8 cellular contexts compared by ENCODE assay signal in genomic region chr3:49469876-49470713, GRCh38. TPM values are rescaled to one million over a fixed set of nuclear protein-coding genes. Genes with fewer than 3 reads are reported as not detected.
DNase-seq lines count a peak whose midpoint lies in the region; ATAC-seq and TF ChIP-seq lines count a peak whose summit lies in the region.

Gene DAG1, plus strand, starts transcription at chr3:49470267. Its CDS starts 40,268 bp downstream, at chr3:49510535.

- peaks cover 0 to 50% (median 27%) of the 10 kb centered on the region in 3 donors for H3K4me1 ChIP-seq in gastroesophageal sphincter

- peak within 1 kb of the TSS; percentile 96 for H3K27ac Mint-ChIP-seq in activated naive CD4-positive, alpha-beta T cell treated with anti-CD3 and anti-CD28 coated beads, Interleukin-2, amount 10 ng/mL, durations not matched to agents 7 days and 5 days

- H3K9ac ChIP-seq in SK-N-MC (ENCODE audit: insufficient read length), result peak within 1 kb of the TSS; percentile 89

- no peaks in the 10 kb centered on the region for H3K27me3 ChIP-seq in GM06990 (replicated peaks; ENCODE audit: control insufficient read depth, insufficient read depth, low read length)
- no peaks in the 10 kb centered on the region for H3K27me3 ChIP-seq in gastroesophageal sphincter

- H3K36me3 ChIP-seq in GM06990 (ENCODE audit: control insufficient read depth, insufficient read depth, low read length), result no peaks in the 10 kb centered on the region
- H3K36me3 ChIP-seq in SK-N-MC (ENCODE audit: insufficient read depth, low read length), result no peaks in the 10 kb centered on the region
- no peaks in the 10 kb centered on the region for H3K36me3 ChIP-seq in gastroesophageal sphincter

- peaks cover 13% of the 10 kb centered on the region for H3K36me3 Mint-ChIP-seq in activated naive CD4-positive, alpha-beta T cell treated with anti-CD3 and anti-CD28 coated beads, Interleukin-2, amount 10 ng/mL, durations not matched to agents 7 days and 5 days

- H3K4me1 Mint-ChIP-seq in activated naive CD4-positive, alpha-beta T cell treated with anti-CD3 and anti-CD28 coated beads, Interleukin-2, amount 10 ng/mL, durations not matched to agents 7 days and 5 days, result peaks cover 28% of the 10 kb centered on the region

- CTCF ChIA-PET in activated naive CD4-positive, alpha-beta T cell treated with anti-CD3 and anti-CD28 coated beads, Interleukin-2, amount 10 ng/mL, durations not matched to agents 7 days and 5 days (lab: Charles Lee), result interaction anchor here (0.6 to 1.5 kb wide), 3 partner anchors 11 to 290 kb away, joined by 3 to 4 read pairs (median 3); partner anchors contain the start of gene USP4

- peak within 1 kb of the TSS; percentile 75 for H3K4me3 ChIP-seq in GM06990 (replicated peaks; ENCODE audit: low read depth, low read length)
- peak within 1 kb of the TSS; percentile 89 for H3K4me3 ChIP-seq in SK-N-MC
- H3K4me3 ChIP-seq in gastroesophageal sphincter, result peak within 1 kb of the TSS; percentile 89 to 93

- H3K9me3 Mint-ChIP-seq in activated naive CD4-positive, alpha-beta T cell treated with anti-CD3 and anti-CD28 coated beads, Interleukin-2, amount 10 ng/mL, durations not matched to agents 7 days and 5 days, result no peaks in the 10 kb centered on the region

- no peak for TF ChIP-seq CTCF in GM06990 (IDR thresholded peaks at IDR 0.05; ENCODE audit: insufficient read depth, low read length, poor library complexity, severe bottlenecking)
- TF ChIP-seq CTCF in gastroesophageal sphincter (IDR thresholded peaks at IDR 0.05), result peak in 1 of 4 experiments; percentile 4

- ATAC-seq in HG02571 (IDR thresholded peaks at IDR 0.05; ENCODE audit: unreplicated experiment), result peak; percentile 78
- peak; percentile 93 for ATAC-seq in gastroesophageal sphincter

- H3K4me3 Mint-ChIP-seq in activated naive CD4-positive, alpha-beta T cell treated with anti-CD3 and anti-CD28 coated beads, Interleukin-2, amount 10 ng/mL, durations not matched to agents 7 days and 5 days, result peak within 1 kb of the TSS; percentile 90

- peak; percentile 81 to 86 for TF ChIP-seq POLR2A in gastroesophageal sphincter (IDR thresholded peaks at IDR 0.05)

- no peaks in the 10 kb centered on the region for H3K27me3 Mint-ChIP-seq in activated naive CD4-positive, alpha-beta T cell treated with anti-CD3 and anti-CD28 coated beads, Interleukin-2, amount 10 ng/mL, durations not matched to agents 7 days and 5 days

- no CpG with 5 or more reads among the region's 109 CpGs for WGBS in gastroesophageal sphincter (ENCODE audit: low coverage in 1 of 2), 2 donors

- H3K9me3 ChIP-seq in SK-N-MC (ENCODE audit: low read depth, low read length) (no peaks in the 10 kb centered on the region), gastroesophageal sphincter (no peaks in the 10 kb centered on the region)

- DNase-seq in GM06990 (ENCODE audit: extremely low read depth, insufficient read length) (peak; percentile 99), NCI-H1048 (lab: John Stamatoyannopoulos, UW) (peak; percentile 92), SK-N-MC (ENCODE audit: low read depth, low spot score) (peak; percentile 30), non-pigmented ciliary epithelial cell (ENCODE audit: low read depth) (peak; percentile 58), substantia nigra (lab: John Stamatoyannopoulos, UW) (peak; percentile 78 to 98 (median 94))
- DNase-seq in activated naive CD4-positive, alpha-beta T cell treated with anti-CD3 and anti-CD28 coated beads, Interleukin-2, amount 10 ng/mL, durations not matched to agents 7 days and 5 days, result peak; percentile 98

- H3K27ac ChIP-seq in SK-N-MC (peak within 1 kb of the TSS; percentile 34; the same call in 1 of the 2 replicates), gastroesophageal sphincter (peak within 1 kb of the TSS; percentile 91 to 99 (median 98)), substantia nigra (ENCODE audit: low read depth, low read length, poor library complexity, severe bottlenecking) (peak within 1 kb of the TSS; percentile 95)

- TF ChIP-seq EP300 in gastroesophageal sphincter (IDR thresholded peaks at IDR 0.05), result no peak

RNA-seq across cellular contexts. Expression of gene DAG1, which starts in this region (rescaled TPM):
- 100 to 1,000 TPM in 3 of 4 donors, 10 to 100 TPM in 1; 74.2 to 195 (median 123) TPM for total RNA-seq in gastroesophageal sphincter

Comparison
In these comparisons a context has a peak if more than half of its experiments do, and no peak if none do; other contexts are left out.
1. Peak in every context shown above with its lines: DNase-seq, ATAC-seq, H3K4me3 ChIP-seq and H3K27ac ChIP-seq.
2. DNase-seq: peak in every context shown above with its lines; median percentile 99 in GM06990; 98 in activated naive CD4-positive, alpha-beta T cell treated with anti-CD3 and anti-CD28 coated beads, Interleukin-2, amount 10 ng/mL, durations not matched to agents 7 days and 5 days; 94 in substantia nigra; 92 in NCI-H1048; 58 in non-pigmented ciliary epithelial cell; 30 in SK-N-MC.
3. H3K27ac ChIP-seq: peak in every context shown above with its lines; median percentile 98 in gastroesophageal sphincter; 95 in substantia nigra; 34 in SK-N-MC.